Comparison of ENCODE assay signal across 14 cellular contexts in the genomic region with DNA sequence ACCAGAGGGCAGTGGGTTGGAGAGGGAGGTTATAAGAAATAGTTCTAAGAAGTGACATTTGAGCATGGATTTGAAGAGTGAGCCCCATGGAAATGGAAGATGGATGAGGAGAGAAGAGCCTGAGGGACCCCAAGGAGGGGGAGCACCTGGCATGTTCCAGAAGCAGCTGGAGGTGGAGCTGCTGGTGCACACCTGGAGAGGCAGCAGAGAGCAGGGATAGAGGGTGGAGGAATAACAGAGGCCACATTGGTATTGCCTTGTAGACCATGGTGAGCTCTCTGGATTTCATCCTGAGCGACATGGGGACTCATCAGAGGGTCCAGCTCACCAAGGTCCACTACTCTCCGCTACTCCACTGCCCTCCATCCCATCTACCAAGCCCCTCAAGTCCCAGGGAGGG. TPM values are rescaled to one million over a fixed set of nuclear protein-coding genes. Genes with fewer than 3 reads are reported as not detected.
DNase-seq lines count a peak whose midpoint lies in the region; ATAC-seq, FAIRE-seq and TF ChIP-seq lines count a peak whose summit lies in the region.
"Had no signal": no experiment of that assay in that cellular context is flagged by ENCODE, and none has a peak within 500 bp of the region (broad histone marks: within the 10 kb centered on the region; RNA-seq: fewer than 3 reads in every experiment).

No MANE protein-coding gene starts in this region.

- no peak overlapping the region for H2AK5ac ChIP-seq in H9 (ENCODE audit: insufficient read length, low read length)

- H2BK20ac ChIP-seq in H9 (ENCODE audit: low read depth, low read length, poor library complexity, severe bottlenecking) = no peak overlapping the region

- no peak for DNase-seq in DND-41
- peak; percentile 52 for DNase-seq in H9
- peak; percentile 69 for DNase-seq in SHP77 treated with DMSO at 0.1 percent for 48 hours (lab: John Stamatoyannopoulos, UW)
- no peak for DNase-seq in keratinocyte (ENCODE audit: low read depth, low spot score)
- DNase-seq in NCI-H2227 (lab: John Stamatoyannopoulos, UW; ENCODE audit: unreplicated experiment) = no peak
- DNase-seq: central memory CD4-positive, alpha-beta T cell; midbrain; NCI-H510A; pancreas; thyroid gland had no signal

- no peak overlapping the region for H3K27ac Mint-ChIP-seq in H9

- H3T11ph ChIP-seq in H9 (ENCODE audit: low read length) = no peak overlapping the region

- H4K20me1 ChIP-seq in DND-41 (ENCODE audit: insufficient read depth, low read length) (no peaks in the 10 kb centered on the region), H9 (ENCODE audit: control insufficient read depth, insufficient read depth, insufficient read length) (no peaks in the 10 kb centered on the region), keratinocyte (ENCODE audit: control insufficient read depth, extremely low read depth, insufficient read depth, low read length) (no peaks in the 10 kb centered on the region)

- no peak overlapping the region for H4K5ac ChIP-seq in H9 (ENCODE audit: insufficient read length, low read depth, low read length)

- FAIRE-seq in keratinocyte (lab: Jason Lieb, UNC) = no peak
- FAIRE-seq: pancreas had no signal

- no peak overlapping the region for H3K4me3 Mint-ChIP-seq in H9

- H3K79me2 ChIP-seq in DND-41 (ENCODE audit: insufficient read depth, low read length) (no peaks in the 10 kb centered on the region), H9 (ENCODE audit: insufficient read depth, low read length) (no peaks in the 10 kb centered on the region), keratinocyte (ENCODE audit: control insufficient read depth, insufficient read depth, low read length) (no peaks in the 10 kb centered on the region)

- TF ChIP-seq CTCF in DND-41 (IDR thresholded peaks at IDR 0.05; ENCODE audit: borderline replicate concordance, extremely low read depth, low read length, poor library complexity, severe bottlenecking) (peak; percentile 48), H9 (conservative IDR thresholded peaks at IDR 0.05) (peak; percentile 49; the same call in 2 of the 3 replicates), keratinocyte (optimal IDR thresholded peaks at IDR 0.05 in 1 of 3, IDR thresholded peaks at IDR 0.05 in 1 of 3, conservative IDR thresholded peaks at IDR 0.05 in 1 of 3; ENCODE audit: extremely low read depth in 1 of 3, insufficient read depth in 2 of 3, low read length in 3 of 3) (peak; percentile 31 to 52 (median 51))

- H3K23ac ChIP-seq in H9 (ENCODE audit: insufficient read length, low read depth, low read length) = no peak overlapping the region

- no peaks in the 10 kb centered on the region for H3K27me3 Mint-ChIP-seq in H9 (ENCODE audit: low read depth)

- no peaks in the 10 kb centered on the region for H3K36me3 Mint-ChIP-seq in H9 (ENCODE audit: insufficient read depth in 1 of 3, low read depth in 3 of 3)

- H3K27me3 ChIP-seq in DND-41 (ENCODE audit: insufficient read depth, low read length, poor library complexity) = no peaks in the 10 kb centered on the region
- H3K27me3 ChIP-seq in H9 (ENCODE audit: insufficient read depth, low read length) = no peaks in the 10 kb centered on the region
- no peaks in the 10 kb centered on the region for H3K27me3 ChIP-seq in keratinocyte (ENCODE audit: control insufficient read depth, extremely low read depth, insufficient read depth, low read length)
- H3K27me3 ChIP-seq: pancreas, SJCRH30, thyroid gland had no signal

- H2BK120ac ChIP-seq in H9 (ENCODE audit: low read depth, low read length, poor library complexity, severe bottlenecking) = no peak overlapping the region

- H3K18ac ChIP-seq in H9 (ENCODE audit: insufficient read length, low read depth, low read length) = no peak overlapping the region

- H3K9ac ChIP-seq in DND-41 (ENCODE audit: low read depth, low read length) (no peak overlapping the region), H9 (ENCODE audit: extremely low read depth, insufficient read length, low read length) (no peak overlapping the region), keratinocyte (ENCODE audit: control insufficient read depth, extremely low read depth, insufficient read depth, low read length) (no peak overlapping the region)

- H3K4me1 ChIP-seq in DND-41 (ENCODE audit: insufficient read depth, low read length) = peaks cover 26% of the 10 kb centered on the region
- no peaks in the 10 kb centered on the region; the same call in 1 of the 2 replicates for H3K4me1 ChIP-seq in H9 (ENCODE audit: insufficient read depth, low read length)
- peaks cover 10% of the 10 kb centered on the region for H3K4me1 ChIP-seq in keratinocyte (ENCODE audit: control insufficient read depth, extremely low read depth, insufficient read depth, low read length)
- H3K4me1 ChIP-seq: pancreas, thyroid gland had no signal

- no peaks in the 10 kb centered on the region for H3K23me2 ChIP-seq in H9 (ENCODE audit: insufficient read length, low read depth, low read length, poor library complexity, severe bottlenecking)

- H3K36me3 ChIP-seq in DND-41 (ENCODE audit: insufficient read depth, low read length) (no peaks in the 10 kb centered on the region), keratinocyte (ENCODE audit: control insufficient read depth in 2 of 2, extremely low read depth in 1 of 2, insufficient read depth in 2 of 2, low read length in 2 of 2) (no peaks in the 10 kb centered on the region)
- H3K36me3 ChIP-seq: pancreas, SJCRH30, thyroid gland had no signal

- no peaks in the 10 kb centered on the region for H3K9me3 Mint-ChIP-seq in H9

- H2BK15ac ChIP-seq in H9 (ENCODE audit: low read depth, low read length) = no peak overlapping the region

- H3K56ac ChIP-seq in H9 (ENCODE audit: insufficient read length, low read depth, low read length) = no peak overlapping the region

- no peak overlapping the region for H4K91ac ChIP-seq in H9 (ENCODE audit: insufficient read length, low read depth, low read length)

- H3K9me3 ChIP-seq in DND-41 (ENCODE audit: insufficient read depth, low read length, severe bottlenecking) (no peaks in the 10 kb centered on the region), H9 (ENCODE audit: control insufficient read depth, low read depth, low read length) (no peaks in the 10 kb centered on the region), keratinocyte (ENCODE audit: control insufficient read depth, low read depth, low read length) (no peaks in the 10 kb centered on the region)
- H3K9me3 ChIP-seq: pancreas, SJCRH30, thyroid gland had no signal

- ATAC-seq in DND-41 (ENCODE audit: insufficient read depth, low read depth) = peak; percentile 39; the same call in 1 of the 3 replicates
- no peak for ATAC-seq in HG02759 (IDR thresholded peaks at IDR 0.05; ENCODE audit: unreplicated experiment)
- ATAC-seq in GM18858 (IDR thresholded peaks at IDR 0.05; ENCODE audit: unreplicated experiment) = no peak
- ATAC-seq in HG03280 (IDR thresholded peaks at IDR 0.05; ENCODE audit: unreplicated experiment) = no peak

- WGBS in H9 (ENCODE audit: extremely low coverage, insufficient read length, low lambda C conversion rate) = no CpG with 5 or more reads among the region's 2 CpGs

- H2AFZ ChIP-seq in DND-41 (ENCODE audit: low read depth, low read length) (no peak overlapping the region), H9 (ENCODE audit: low read length) (no peak overlapping the region), keratinocyte (ENCODE audit: control insufficient read depth, low read length) (no peak overlapping the region)

- no peak overlapping the region for H2BK12ac ChIP-seq in H9 (ENCODE audit: insufficient read length, low read depth, low read length)

- no peaks in the 10 kb centered on the region for H3K9me1 ChIP-seq in keratinocyte (ENCODE audit: control insufficient read depth, extremely low read depth, insufficient read depth, low read length)

- no peak overlapping the region for H3K14ac ChIP-seq in H9 (ENCODE audit: insufficient read depth, low read length)

- H3K4me2 ChIP-seq in DND-41 (ENCODE audit: insufficient read depth, low read length) (no peak overlapping the region), H9 (ENCODE audit: insufficient read depth, insufficient read length, low read length) (no peak overlapping the region), keratinocyte (ENCODE audit: control insufficient read depth, extremely low read depth, insufficient read depth, low read depth, low read length) (no peak overlapping the region)

- no peak overlapping the region for H4K8ac ChIP-seq in H9 (replicated peaks; ENCODE audit: insufficient read length, low read depth, low read length)

- H3K4ac ChIP-seq in H9 (ENCODE audit: low read depth, low read length) = no peak overlapping the region

- H3K4me3 ChIP-seq in DND-41 (ENCODE audit: low read depth in 1 of 2, low read length in 2 of 2) (no peak overlapping the region), keratinocyte (ENCODE audit: control insufficient read depth in 2 of 3, extremely low read depth in 1 of 3, insufficient read depth in 2 of 3, low read depth in 1 of 3, low read length in 3 of 3) (no peak overlapping the region)
- H3K4me3 ChIP-seq: pancreas, SJCRH30, thyroid gland had no signal

- dilution Hi-C loops in keratinocyte (cut with MboI; ENCODE audit: extremely low pct_ligation_motif_present, low sequenced_read_pairs) = no loop called here

- H3K4me1 Mint-ChIP-seq in H9 = peaks cover 8 to 16% of the 10 kb centered on the region in 2 experiments

- no peaks in the 10 kb centered on the region for H3K79me1 ChIP-seq in H9 (ENCODE audit: insufficient read depth, low read depth, low read length, poor library complexity, severe bottlenecking)

- H3K27ac ChIP-seq in DND-41 (ENCODE audit: low read length) = no peak overlapping the region
- no peak overlapping the region for H3K27ac ChIP-seq in H9 (ENCODE audit: insufficient read length, low read depth, low read length)
- H3K27ac ChIP-seq in keratinocyte (ENCODE audit: control insufficient read depth, insufficient read depth, low read length) = no peak overlapping the region
- H3K27ac ChIP-seq: pancreas, SJCRH30, thyroid gland had no signal

- no peak overlapping the region for H2BK5ac ChIP-seq in H9 (ENCODE audit: insufficient read length, low read length)

RNA-seq across cellular contexts. Expression of a gene that starts 22.3 kb away (rescaled TPM):
- 15.2 and 15.5 TPM in 2 replicates for total RNA-seq in H9 (2021)
- 1.5 to 2.3 TPM (median 2.0 TPM) in 3 replicates for polyA plus RNA-seq in keratinocyte
- 0.42 TPM for polyA plus RNA-seq in keratinocyte (2011; ENCODE audit: low read depth)
- 0.56 and 1.2 TPM in 2 replicates for polyA plus RNA-seq in keratinocyte (2011; cell fraction: cytosol; rRNA removed)
- polyA plus RNA-seq in keratinocyte (2011; cell fraction: nucleus; rRNA removed) = 4.0 and 4.1 TPM in 2 replicates
- 0.59 and 2.5 TPM in 2 replicates for polyA plus RNA-seq in keratinocyte (2012; ENCODE audit: low replicate concordance)
- 1.2 to 4.4 TPM (median 1.9 TPM) in 3 replicates for polyA minus RNA-seq in keratinocyte
- not detected for polyA minus RNA-seq in keratinocyte (2011; cell fraction: cytosol; rRNA and poly(A)+ RNA removed)
- 3.0 and 4.3 TPM in 2 replicates for polyA minus RNA-seq in keratinocyte (2011; cell fraction: nucleus; rRNA and poly(A)+ RNA removed)

Comparison
In these comparisons a context has a peak if more than half of its experiments do, and no peak if none do; other contexts are left out.
1. DNase-seq: peak in H9 (single experiment) and SHP77 treated with DMSO at 0.1 percent for 48 hours (single experiment); none in DND-41 (single experiment), keratinocyte (single experiment) and NCI-H2227 (single experiment).
2. Peak in every context shown above with its lines, with median percentiles within 50 percentile points of each other: CTCF ChIP-seq.